8 cellular contexts compared by ENCODE assay signal in the genomic region with DNA sequence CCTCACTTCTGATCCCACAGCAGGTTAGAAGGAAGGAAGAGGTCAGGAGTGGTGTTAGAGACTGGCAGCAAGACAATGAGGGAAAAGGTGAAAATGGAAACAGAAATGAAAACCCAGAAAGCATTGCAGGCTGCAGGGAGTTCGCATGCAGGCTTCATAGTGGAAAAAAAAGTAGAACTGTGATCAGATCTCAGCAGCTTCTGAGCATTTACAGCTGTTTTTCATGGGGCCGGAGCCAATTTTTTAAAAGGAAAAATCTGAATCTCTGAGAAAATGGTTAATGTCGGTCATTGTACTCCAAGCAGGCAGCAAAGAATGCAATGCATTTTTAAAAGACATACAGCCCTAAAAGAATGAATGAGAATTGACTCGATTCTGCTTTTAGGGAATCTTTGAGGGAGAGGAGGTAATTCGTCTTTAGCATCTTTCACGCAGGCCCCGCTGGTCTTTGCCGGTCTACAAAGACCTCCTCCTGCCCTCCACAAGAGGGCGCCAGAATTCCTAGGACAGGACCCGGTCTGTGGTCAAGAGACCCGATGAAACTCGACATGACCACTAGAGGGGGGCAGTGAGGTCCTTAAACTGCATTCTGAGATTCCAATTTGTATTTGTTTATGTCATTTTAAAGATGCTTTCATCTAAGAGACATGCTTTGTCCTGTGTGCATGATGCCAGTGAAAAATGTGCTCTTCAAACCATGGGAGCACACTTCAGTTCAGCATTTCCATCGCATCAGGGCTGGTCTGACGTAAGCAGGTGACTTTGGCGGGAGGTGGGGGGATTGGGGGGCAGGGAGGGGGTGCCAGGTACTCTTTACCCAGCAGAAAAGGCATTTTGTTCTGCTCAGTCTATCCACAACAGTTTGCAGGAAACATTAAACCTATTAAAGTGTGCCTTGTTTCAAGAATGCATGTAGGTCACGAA. TPM values are rescaled to one million over a fixed set of nuclear protein-coding genes. Genes with fewer than 3 reads are reported as not detected.
DNase-seq lines count a peak whose midpoint lies in the region; ATAC-seq and TF ChIP-seq lines count a peak whose summit lies in the region.

No MANE protein-coding gene starts in this region.

- H3K4me3 Mint-ChIP-seq in activated B cell treated with CpG ODN at 0.5 μM for 24 hours = peak overlapping the region; percentile 42

- POLR2A ChIA-PET in activated B cell treated with CpG ODN at 0.5 μM for 24 hours (lab: Charles Lee) = interaction anchor here (0.7 to 2.0 kb wide), 2 partner anchors 120 to 195 kb away, joined by 3 to 5 read pairs; no protein-coding TSS in a partner anchor

- CTCF ChIA-PET in activated B cell treated with CpG ODN at 0.5 μM for 24 hours (lab: Charles Lee) = interaction anchor here (0.8 to 2.7 kb wide), 18 partner anchors 9 to 415 kb away, joined by 3 to 38 read pairs (median 4); no protein-coding TSS in a partner anchor

- peaks cover 27% of the 10 kb centered on the region for H3K4me1 Mint-ChIP-seq in activated B cell treated with CpG ODN at 0.5 μM for 24 hours

- ATAC-seq in GM18868 (IDR thresholded peaks at IDR 0.05; ENCODE audit: unreplicated experiment) (peak; percentile 93), HG03108 (IDR thresholded peaks at IDR 0.05; ENCODE audit: unreplicated experiment) (peak; percentile 87), activated B cell treated with CpG ODN at 0.5 μM for 24 hours (ENCODE audit: low read depth) (peak; percentile 100)

- H3K4me3 ChIP-seq in AG10803 (ENCODE audit: low read length) (no peak overlapping the region), kidney epithelial cell (ENCODE audit: low read depth, low read length) (no peak overlapping the region)

- DNase-seq in AG10803 (ENCODE audit: low read depth) (peak; percentile 85), NCI-H2196 (lab: John Stamatoyannopoulos, UW; ENCODE audit: unreplicated experiment) (peak; percentile 92), activated B cell treated with CpG ODN at 0.5 μM for 24 hours (peak; percentile 57), caudate nucleus (lab: John Stamatoyannopoulos, UW) (peak in 57 of 61 donors; percentile 3 to 88 (median 45)), kidney epithelial cell (ENCODE audit: low read depth) (peak; percentile 43)
- peak; percentile 78 to 88 for DNase-seq in stimulated activated CD4-positive, alpha-beta T cell treated with anti-CD3 and anti-CD28 coated beads, Interleukin-2, amount 100 ng/mL, for 24 hours

- H3K36me3 ChIP-seq in kidney epithelial cell (ENCODE audit: control insufficient read depth, insufficient read depth, low read length) = no peaks in the 10 kb centered on the region

- TF ChIP-seq CTCF in AG10803 (conservative IDR thresholded peaks at IDR 0.05; ENCODE audit: low read length) (peak; percentile 100), activated B cell treated with CpG ODN at 0.5 μM for 24 hours (IDR thresholded peaks at IDR 0.05) (peak; percentile 99), kidney epithelial cell (IDR thresholded peaks at IDR 0.05; ENCODE audit: insufficient read depth, low read length, poor library complexity, severe bottlenecking) (peak; percentile 100)

- H3K27ac ChIP-seq in caudate nucleus (ENCODE audit: low read depth, low read length) = no peak overlapping the region

- no peak overlapping the region for H3K27ac Mint-ChIP-seq in activated B cell treated with CpG ODN at 0.5 μM for 24 hours

- H3K27me3 ChIP-seq in kidney epithelial cell (ENCODE audit: control insufficient read depth, insufficient read depth, low read length) = no peaks in the 10 kb centered on the region

- no peaks in the 10 kb centered on the region for H3K27me3 Mint-ChIP-seq in activated B cell treated with CpG ODN at 0.5 μM for 24 hours

- intact Hi-C loops in activated B cell treated with CpG ODN at 0.5 μM for 24 hours (cut with micrococcal nuclease) = loop anchor here (1.0 to 2.0 kb wide), 9 partner anchors 54 to 443 kb away; a partner anchor contains a TSS

- H3K9me3 Mint-ChIP-seq in activated B cell treated with CpG ODN at 0.5 μM for 24 hours = peaks cover 9% of the 10 kb centered on the region

- H3K36me3 Mint-ChIP-seq in activated B cell treated with CpG ODN at 0.5 μM for 24 hours (ENCODE audit: low read depth) = no peaks in the 10 kb centered on the region

RNA-seq across cellular contexts. Expression of a gene that starts 43.7 kb away (rescaled TPM):
- not detected in 2 replicates for total RNA-seq in activated B cell treated with CpG ODN at 0.5 μM for 24 hours
- not detected in 2 replicates for total RNA-seq in kidney epithelial cell
